In the genomic region with DNA sequence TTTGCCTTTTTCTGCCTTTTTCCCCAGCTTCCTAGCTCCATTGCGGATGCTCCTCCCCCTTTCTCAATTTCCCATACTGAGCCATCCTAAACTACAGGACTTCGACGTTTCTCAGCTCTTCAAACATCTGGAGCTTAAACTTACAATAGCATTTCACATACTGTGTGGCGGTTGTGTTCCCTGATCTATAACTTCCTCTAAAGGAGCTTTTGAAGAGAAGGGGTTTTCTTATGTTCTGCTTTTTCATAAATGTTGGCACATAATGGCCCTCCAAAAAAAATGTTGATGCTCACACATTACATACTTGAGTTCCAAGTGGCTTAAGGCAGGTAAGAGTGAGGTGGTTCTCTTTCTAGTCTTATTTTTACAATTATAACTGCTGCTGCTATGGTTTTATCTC, we compare ENCODE assay signal across 23 cellular contexts.
DNase-seq lines count a peak whose midpoint lies in the region; ATAC-seq lines count a peak whose summit lies in the region.
"Had no signal": no experiment of that assay in that cellular context is flagged by ENCODE, and none has a peak within 500 bp of the region (broad histone marks: within the 10 kb centered on the region; RNA-seq: fewer than 3 reads in every experiment).

No MANE protein-coding gene starts in this region.

- peaks cover 20 to 27% (median 23%) of the 10 kb centered on the region in 3 donors for H3K27me3 Mint-ChIP-seq in naive B cell
- H3K27me3 Mint-ChIP-seq: activated CD8-positive, alpha-beta memory T cell treated with anti-CD3 and anti-CD28 coated beads, Interleukin-2, amount 10 ng/mL, durations not matched to agents 7 days and 5 days; stimulated activated naive CD8-positive, alpha-beta T cell treated with anti-CD3 and anti-CD28 coated beads, Interleukin-15, Interleukin-2, amounts not matched to agents 100 ng/mL and 50 ng/mL, for 24 hours had no signal

- ATAC-seq in naive B cell (ENCODE audit: low read depth in 2 of 2) = peak; percentile 86 to 91
- ATAC-seq in GM19328 (IDR thresholded peaks at IDR 0.05; ENCODE audit: unreplicated experiment) = no peak
- ATAC-seq in HG03457 (IDR thresholded peaks at IDR 0.05; ENCODE audit: unreplicated experiment) = no peak
- no peak for ATAC-seq in GM18520 (IDR thresholded peaks at IDR 0.05; ENCODE audit: unreplicated experiment)
- no peak for ATAC-seq in HG03139 (IDR thresholded peaks at IDR 0.05; ENCODE audit: unreplicated experiment)
- ATAC-seq: activated CD8-positive, alpha-beta memory T cell treated with anti-CD3 and anti-CD28 coated beads, Interleukin-2, amount 10 ng/mL, durations not matched to agents 7 days and 5 days had no signal

- H3K36me3 Mint-ChIP-seq in naive B cell = no peaks in the 10 kb centered on the region

- DNase-seq in CD1c-positive myeloid dendritic cell (ENCODE audit: extremely low spot score) (peak; percentile 57), KBM-7 (peak; percentile 74), SKM-1 treated with dmso at 0.1 percent for 144 hours (lab: John Stamatoyannopoulos, UW; ENCODE audit: unreplicated experiment) (peak; percentile 94), naive B cell (peak; percentile 29)
- DNase-seq: activated CD4-positive, alpha-beta T cell treated with anti-CD3 and anti-CD28 coated beads for 48 hours; activated CD8-positive, alpha-beta memory T cell treated with anti-CD3 and anti-CD28 coated beads, Interleukin-2, amount 10 ng/mL, durations not matched to agents 7 days and 5 days; brain microvascular endothelial cell; colonic mucosa; COR-L47; mammary epithelial cell; NCI-H1048; NCI-H187 treated with DMSO at 0.1 percent for 48 hours; NCI-H2227 treated with DMSO at 0.1 percent for 48 hours; NCI-H748 treated with DMSO at 0.1 percent for 48 hours; occipital lobe; SHP77 treated with DMSO at 0.1 percent for 48 hours; stimulated activated CD4-positive, alpha-beta T cell treated with anti-CD3 and anti-CD28 coated beads, Interleukin-4, amount 100 ng/mL, for 1 hour; tibial artery had no signal

- peaks cover 43 to 60% (median 49%) of the 10 kb centered on the region in 3 donors for H3K4me1 Mint-ChIP-seq in naive B cell

- peaks cover 0 to 2% (median 0%) of the 10 kb centered on the region in 7 donors for H3K9me3 Mint-ChIP-seq in naive B cell
- H3K9me3 Mint-ChIP-seq: stimulated activated naive CD8-positive, alpha-beta T cell treated with anti-CD3 and anti-CD28 coated beads, Interleukin-15, Interleukin-2, amounts not matched to agents 100 ng/mL and 50 ng/mL, for 24 hours had no signal

- in situ Hi-C loops in KBM-7 (cut with MboI; ENCODE audit: low pct_unique_long_range_greater_than_20kb, low sequenced_read_pairs) = no loop called here

- H3K27ac Mint-ChIP-seq in naive B cell = peak overlapping the region in 3 of 6 donors; percentile 10 to 45 (median 13)
- H3K27ac Mint-ChIP-seq: activated CD8-positive, alpha-beta memory T cell treated with anti-CD3 and anti-CD28 coated beads, Interleukin-2, amount 10 ng/mL, durations not matched to agents 7 days and 5 days had no signal

- H3K4me3 Mint-ChIP-seq in naive B cell = peak overlapping the region in 7 of 8 donors; percentile 2 to 67 (median 31)
- H3K4me3 Mint-ChIP-seq: activated CD8-positive, alpha-beta memory T cell treated with anti-CD3 and anti-CD28 coated beads, Interleukin-2, amount 10 ng/mL, durations not matched to agents 7 days and 5 days; stimulated activated naive CD8-positive, alpha-beta T cell treated with anti-CD3 and anti-CD28 coated beads, Interleukin-15, Interleukin-2, amounts not matched to agents 100 ng/mL and 50 ng/mL, for 24 hours had no signal

Comparison
In these comparisons a context has a peak if more than half of its experiments do, and no peak if none do; other contexts are left out.
1. DNase-seq: peak in every context shown above with its lines; median percentile 94 in SKM-1 treated with dmso at 0.1 percent for 144 hours; 74 in KBM-7; 57 in CD1c-positive myeloid dendritic cell; 29 in naive B cell.
2. ATAC-seq: peak in naive B cell (2 of 2); none in GM19328 (single experiment), HG03457 (single experiment), GM18520 (single experiment) and HG03139 (single experiment).